ENCODE assay signal across 16 cellular contexts in genomic region chr17:49455226-49455968, GRCh38. TPM values are rescaled to one million over a fixed set of nuclear protein-coding genes. Genes with fewer than 3 reads are reported as not detected.
DNase-seq lines count a peak whose midpoint lies in the region; TF ChIP-seq lines count a peak whose summit lies in the region.
"Had no signal": no experiment of that assay in that cellular context is flagged by ENCODE, and none has a peak within 500 bp of the region (broad histone marks: within the 10 kb centered on the region; RNA-seq: fewer than 3 reads in every experiment).

No MANE protein-coding gene starts in this region.

- H3K9me2 ChIP-seq in GM23248 (ENCODE audit: insufficient read depth): no peaks in the 10 kb centered on the region

- H3K4me2 ChIP-seq in GM23248 (ENCODE audit: unreplicated experiment): peak overlapping the region; percentile 42

- CTCF ChIA-PET in HEK293T (lab: Yijun Ruan, JAX): no interaction called here

- in situ Hi-C loops in GM23248 (cut with MboI): no loop called here

- peaks cover 14% of the 10 kb centered on the region for H3F3A ChIP-seq in GM23248 (ENCODE audit: insufficient read depth)

- peak overlapping the region; percentile 71 for H3K27ac ChIP-seq in GM23248
- peak overlapping the region; percentile 84 for H3K27ac ChIP-seq in SK-N-MC
- H3K27ac ChIP-seq: SJSA1 had no signal

- 0 out of 2 replicates have a peak overlapping the region, but pooled peaks have one; percentile 18 for H3K9ac ChIP-seq in GM23248
- no peak overlapping the region for H3K9ac ChIP-seq in SK-N-MC (ENCODE audit: insufficient read length)

- H3K9me3 ChIP-seq in GM23248 (ENCODE audit: low read depth): no peaks in the 10 kb centered on the region
- no peaks in the 10 kb centered on the region for H3K9me3 ChIP-seq in SK-N-MC (ENCODE audit: low read depth, low read length)
- H3K9me3 ChIP-seq: SJSA1 had no signal

- intact Hi-C loops in posterior vena cava (cut with DNase I): no loop called here

- no peaks in the 10 kb centered on the region for H3K79me2 ChIP-seq in GM23248 (ENCODE audit: insufficient read depth)

- DNase-seq in GM23248: peak; percentile 45
- DNase-seq in SK-N-MC (ENCODE audit: low read depth, low spot score): no peak
- DNase-seq in hepatic stellate cell (ENCODE audit: low spot score): peak; percentile 48
- peak; percentile 43 for DNase-seq in posterior vena cava (ENCODE audit: low spot score)
- DNase-seq in NCI-H1694 (lab: John Stamatoyannopoulos, UW): no peak
- DNase-seq in HEK293T (ENCODE audit: extremely low spot score): no peak
- DNase-seq in NCI-H1105 treated with DMSO at 0.1 percent for 48 hours (lab: John Stamatoyannopoulos, UW): no peak
- no peak for DNase-seq in cerebellar cortex (ENCODE audit: low spot score)
- DNase-seq: C1 segment of cervical spinal cord, COR-L47, DMS153, NCI-H1436, NCI-H2081 treated with DMSO at 0.1 percent for 48 hours, NCI-H524 treated with DMSO at 0.1 percent for 48 hours, T-cell had no signal

- H3K4me3 ChIP-seq in GM23248: no peak overlapping the region
- H3K4me3 ChIP-seq in SK-N-MC: 0 out of 2 replicates have a peak overlapping the region, but pooled peaks have one; percentile 17
- H3K4me3 ChIP-seq: SJSA1 had no signal

- peaks cover 38% of the 10 kb centered on the region for H3K4me1 ChIP-seq in GM23248 (ENCODE audit: insufficient read depth)
- H3K4me1 ChIP-seq: SJSA1 had no signal

- 69 to 71% methylated on average over 8 to 10 of the region's 10 CpGs for WGBS in GM23248 (ENCODE audit: low coverage in 1 of 2, low lambda C conversion rate in 2 of 2, missing lambda C conversion rate in 2 of 2), 2 experiments

- H4K20me1 ChIP-seq in GM23248 (ENCODE audit: insufficient read depth): no peaks in the 10 kb centered on the region

- H3K27me3 ChIP-seq in GM23248 (replicated peaks; ENCODE audit: insufficient read depth): peaks cover under 1% of the 10 kb centered on the region

- no peak overlapping the region for H2AFZ ChIP-seq in GM23248

- POLR2A ChIA-PET in HEK293T (lab: Yijun Ruan, JAX): interaction anchor here (1.3 to 1.5 kb wide), 2 partner anchors 8 to 41 kb away, joined by 3 to 4 read pairs; partner anchors contain the start of gene PHB1

- H3K36me3 ChIP-seq in GM23248 (ENCODE audit: low read depth): no peaks in the 10 kb centered on the region
- no peaks in the 10 kb centered on the region for H3K36me3 ChIP-seq in SK-N-MC (ENCODE audit: insufficient read depth, low read length)
- H3K36me3 ChIP-seq: SJSA1 had no signal

TF ChIP-seq in HEK293T, 16 proteins besides CTCF, POLR2A, EP300 and RAD21:
- TF ChIP-seq, protein P1, sequence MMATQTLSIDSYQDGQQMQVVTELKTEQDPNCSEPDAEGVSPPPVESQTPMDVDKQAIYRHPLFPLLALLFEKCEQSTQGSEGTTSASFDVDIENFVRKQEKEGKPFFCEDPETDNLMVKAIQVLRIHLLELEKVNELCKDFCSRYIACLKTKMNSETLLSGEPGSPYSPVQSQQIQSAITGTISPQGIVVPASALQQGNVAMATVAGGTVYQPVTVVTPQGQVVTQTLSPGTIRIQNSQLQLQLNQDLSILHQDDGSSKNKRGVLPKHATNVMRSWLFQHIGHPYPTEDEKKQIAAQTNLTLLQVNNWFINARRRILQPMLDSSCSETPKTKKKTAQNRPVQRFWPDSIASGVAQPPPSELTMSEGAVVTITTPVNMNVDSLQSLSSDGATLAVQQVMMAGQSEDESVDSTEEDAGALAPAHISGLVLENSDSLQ (IDR thresholded peaks at IDR 0.05): no peak
- TF ChIP-seq L3MBTL2 (conservative IDR thresholded peaks at IDR 0.05) (no peak), HDGF (IDR thresholded peaks at IDR 0.05; ENCODE audit: borderline replicate concordance) (no peak), NFRKB (IDR thresholded peaks at IDR 0.05) (no peak), ZNF384 (IDR thresholded peaks at IDR 0.05) (no peak), CTBP1 (IDR thresholded peaks at IDR 0.05; ENCODE audit: borderline replicate concordance) (no peak), SP1 (IDR thresholded peaks at IDR 0.05) (no peak), LEF1 (IDR thresholded peaks at IDR 0.05; ENCODE audit: borderline replicate concordance) (no peak), FOXK2 (IDR thresholded peaks at IDR 0.05) (no peak), SUZ12 (IDR thresholded peaks at IDR 0.05) (no peak), ARNT (IDR thresholded peaks at IDR 0.05) (no peak), ELF4 (IDR thresholded peaks at IDR 0.05) (no peak)

RNA-seq across cellular contexts. Expression of gene NGFR, which starts 39.7 kb away (rescaled TPM):
- total RNA-seq in GM23248 (2014; rRNA removed; shearing (Covaris generic)): 0.25 and 0.43 TPM in 2 replicates
- polyA plus RNA-seq in GM23248 (2016; fragmentation: Nextera tagmentation; extraction: Ambion mirVana): 0.60 and 0.81 TPM in 2 replicates
- 10 to 100 TPM; 35.7 to 69.9 TPM for total RNA-seq in posterior vena cava

RNA-seq across cellular contexts. Expression of gene PHB1, which starts 40.7 kb away (rescaled TPM):
- 85.4 and 107 TPM in 2 replicates for total RNA-seq in GM23248 (2014; rRNA removed; shearing (Covaris generic))
- polyA plus RNA-seq in GM23248 (2016; fragmentation: Nextera tagmentation; extraction: Ambion mirVana): 177 and 191 TPM in 2 replicates
- total RNA-seq in posterior vena cava: 100 to 1,000 TPM; 102 to 111 TPM

Comparison
In these comparisons a context has a peak if more than half of its experiments do, and no peak if none do; other contexts are left out.
1. DNase-seq: peak in GM23248 (single experiment), hepatic stellate cell (single experiment) and posterior vena cava (single experiment); none in SK-N-MC (single experiment), NCI-H1694 (single experiment), HEK293T (single experiment), NCI-H1105 treated with DMSO at 0.1 percent for 48 hours (single experiment) and cerebellar cortex (single experiment).
2. RNA of gene NGFR, which starts 39.7 kb away (total RNA-seq): 35.7 to 69.9 TPM in posterior vena cava; 0.25 to 0.43 TPM in GM23248; every median in the first group is over 10 times any median in the second.